ENCODE assay signal across 16 cellular contexts in genomic region chr11:121950160-121950559, GRCh38.
"Had no signal": no experiment of that assay in that cellular context is flagged by ENCODE, and none has a peak within 500 bp of the region (broad histone marks: within the 10 kb centered on the region; RNA-seq: fewer than 3 reads in every experiment).

No MANE protein-coding gene starts in this region.

- H3K27ac Mint-ChIP-seq: mesothelial cell of epicardium had no signal

- DNase-seq: dermis blood vessel endothelial cell; dorsolateral prefrontal cortex; effector CD4-positive, alpha-beta T cell; effector memory CD4-positive, alpha-beta T cell; foreskin keratinocyte; glutamatergic neuron; head of caudate nucleus; heart right ventricle; hippocampal formation; left cardiac atrium; left lung; left ventricle myocardium superior; lower lobe of right lung; mesenchymal stem cell; mucosa of descending colon had no signal

- H3K4me3 Mint-ChIP-seq: mesothelial cell of epicardium had no signal

- ATAC-seq: foreskin keratinocyte, heart right ventricle, left cardiac atrium, left lung, left ventricle myocardium superior, lower lobe of right lung, mucosa of descending colon had no signal
